In genomic region chr17:9054146-9054545, GRCh38 we compare ENCODE assay signal across 14 cellular contexts.
"Had no signal": no experiment of that assay in that cellular context is flagged by ENCODE, and none has a peak within 500 bp of the region (broad histone marks: within the 10 kb centered on the region; RNA-seq: fewer than 3 reads in every experiment).

No MANE protein-coding gene starts in this region.

- H3K27ac Mint-ChIP-seq: activated B cell treated with CpG ODN at 0.5 μM for 24 hours; activated CD4-positive, alpha-beta T cell treated with anti-CD3 and anti-CD28 coated beads, Interleukin-2, amount 10 ng/mL, durations not matched to agents 24 days and 14 days; activated naive CD4-positive, alpha-beta T cell treated with anti-CD3 and anti-CD28 coated beads, Interleukin-2, amount 50 U/mL, for 24 hours; T-helper 1 cell treated with Interleukin-12 subunit alpha and Interleukin-12 subunit beta and Interleukin-4 antibody, amounts not matched to agents 30 μg/mL and 1 μg/mL, for 36 hours had no signal

- H3K9me3 Mint-ChIP-seq: activated B cell treated with CpG ODN at 0.5 μM for 24 hours; activated CD4-positive, alpha-beta T cell treated with anti-CD3 and anti-CD28 coated beads, Interleukin-2, amount 10 ng/mL, durations not matched to agents 24 days and 14 days; activated naive CD4-positive, alpha-beta T cell treated with anti-CD3 and anti-CD28 coated beads, Interleukin-2, amount 50 U/mL, for 24 hours; neural crest cell; T-helper 1 cell treated with Interleukin-12 subunit alpha and Interleukin-12 subunit beta and Interleukin-4 antibody, amounts not matched to agents 30 μg/mL and 1 μg/mL, for 36 hours had no signal

- DNase-seq: activated B cell treated with CpG ODN at 0.5 μM for 24 hours; activated CD4-positive, alpha-beta T cell treated with anti-CD3 and anti-CD28 coated beads, Interleukin-2, amount 10 ng/mL, durations not matched to agents 24 days and 14 days; activated effector memory CD4-positive, alpha-beta T cell treated with Interleukin-2 at 50 U/mL for 16 hours; amniotic stem cell; kidney glomerular epithelial cell; pancreas; retina had no signal

- H3K27me3 Mint-ChIP-seq: activated naive CD4-positive, alpha-beta T cell treated with anti-CD3 and anti-CD28 coated beads, Interleukin-2, amount 50 U/mL, for 24 hours had no signal

- H3K4me3 Mint-ChIP-seq: activated B cell treated with CpG ODN at 0.5 μM for 24 hours; activated CD4-positive, alpha-beta T cell treated with anti-CD3 and anti-CD28 coated beads, Interleukin-2, amount 10 ng/mL, durations not matched to agents 24 days and 14 days; activated naive CD4-positive, alpha-beta T cell treated with anti-CD3 and anti-CD28 coated beads, Interleukin-2, amount 50 U/mL, for 24 hours; neural crest cell; T-helper 1 cell treated with Interleukin-12 subunit alpha and Interleukin-12 subunit beta and Interleukin-4 antibody, amounts not matched to agents 30 μg/mL and 1 μg/mL, for 36 hours had no signal

- H3K9me3 ChIP-seq: breast epithelium, pancreas had no signal

- H3K4me1 ChIP-seq: breast epithelium, pancreas had no signal

- H3K4me1 Mint-ChIP-seq: activated B cell treated with CpG ODN at 0.5 μM for 24 hours; activated CD4-positive, alpha-beta T cell treated with anti-CD3 and anti-CD28 coated beads, Interleukin-2, amount 10 ng/mL, durations not matched to agents 24 days and 14 days; activated naive CD4-positive, alpha-beta T cell treated with anti-CD3 and anti-CD28 coated beads, Interleukin-2, amount 50 U/mL, for 24 hours had no signal

- H3K36me3 Mint-ChIP-seq: activated naive CD4-positive, alpha-beta T cell treated with anti-CD3 and anti-CD28 coated beads, Interleukin-2, amount 50 U/mL, for 24 hours had no signal

- ATAC-seq: esophagus mucosa, pancreas, SK-N-SH treated with all-trans-retinoic acid at 6 μM for 48 hours had no signal

- FAIRE-seq: pancreas, urothelium cell line had no signal

- H3K27me3 ChIP-seq: breast epithelium, pancreas had no signal

- H3K27ac ChIP-seq: pancreas had no signal

- H3K4me3 ChIP-seq: pancreas had no signal

- H3K36me3 ChIP-seq: breast epithelium, pancreas had no signal
